1 cellular context compared by ENCODE assay signal in genomic region chr12:94230357-94230905, GRCh38.
A peak's percentile ranks its signal among the peaks of the same experiment; 100 is the strongest.
TF ChIP-seq lines count a peak whose summit lies in the region.

No MANE protein-coding gene starts in this region.

TF ChIP-seq in HepG2, 621 proteins besides CTCF, POLR2A, EP300 and RAD21 (continued from another document and continues in another):
- TF ChIP-seq FOXO4 (CRISPR knock-in tag; conservative IDR thresholded peaks at IDR 0.05) (no peak), FLYWCH1 (CRISPR knock-in tag; IDR thresholded peaks at IDR 0.05) (no peak), ZNF138 (CRISPR knock-in tag; IDR thresholded peaks at IDR 0.05; ENCODE audit: low read depth) (no peak), ZMAT3 (CRISPR knock-in tag; conservative IDR thresholded peaks at IDR 0.05) (no peak), KAT7 (CRISPR knock-in tag; IDR thresholded peaks at IDR 0.05; ENCODE audit: borderline replicate concordance) (no peak), KDM1A (CRISPR knock-in tag; IDR thresholded peaks at IDR 0.05) (0 out of 2 replicates have a peak, but pooled peaks have one; percentile 33), ZBTB26 (CRISPR knock-in tag; IDR thresholded peaks at IDR 0.05; ENCODE audit: borderline replicate concordance) (0 out of 2 replicates have a peak, but pooled peaks have one; percentile 73), HOXA3 (CRISPR knock-in tag; IDR thresholded peaks at IDR 0.05) (peak; percentile 75), ZBTB8A (CRISPR knock-in tag; IDR thresholded peaks at IDR 0.05; ENCODE audit: borderline replicate concordance, low read depth) (no peak), ZNF24 (IDR thresholded peaks at IDR 0.05) (no peak), MAFG (CRISPR knock-in tag; IDR thresholded peaks at IDR 0.05) (no peak), SRSF4 (IDR thresholded peaks at IDR 0.05; ENCODE audit: low read depth, low read length, poor library complexity, severe bottlenecking) (no peak), NR2F6 (IDR thresholded peaks at IDR 0.05) (peak; percentile 78), NR2F6 (CRISPR knock-in tag; IDR thresholded peaks at IDR 0.05) (peak; percentile 64; the same call in 1 of the 2 replicates), SP5 (CRISPR knock-in tag; IDR thresholded peaks at IDR 0.05; ENCODE audit: borderline replicate concordance, low read depth) (0 out of 2 replicates have a peak, but pooled peaks have one; percentile 54), YEATS4 (CRISPR knock-in tag; IDR thresholded peaks at IDR 0.05; ENCODE audit: borderline replicate concordance) (no peak), NFIB (CRISPR knock-in tag; IDR thresholded peaks at IDR 0.05; ENCODE audit: borderline replicate concordance) (no peak), NCOA1 (CRISPR knock-in tag; IDR thresholded peaks at IDR 0.05) (no peak), ZNF672 (CRISPR knock-in tag; IDR thresholded peaks at IDR 0.05) (no peak), ZBTB44 (CRISPR knock-in tag; IDR thresholded peaks at IDR 0.05) (no peak), PCBP2 (optimal IDR thresholded peaks at IDR 0.05; ENCODE audit: low read depth, low read length, poor library complexity, severe bottlenecking) (no peak), ZNF570 (CRISPR knock-in tag; IDR thresholded peaks at IDR 0.05; ENCODE audit: borderline replicate concordance) (no peak), MBNL3 (CRISPR knock-in tag; conservative IDR thresholded peaks at IDR 0.05) (no peak), KLF12 (CRISPR knock-in tag; IDR thresholded peaks at IDR 0.05; ENCODE audit: borderline replicate concordance) (no peak), ZNF263 (CRISPR knock-in tag; IDR thresholded peaks at IDR 0.05) (no peak), ZNF567 (CRISPR knock-in tag; IDR thresholded peaks at IDR 0.05; ENCODE audit: borderline replicate concordance) (no peak), KLF11 (CRISPR knock-in tag; IDR thresholded peaks at IDR 0.05) (no peak), RXRA (CRISPR knock-in tag; IDR thresholded peaks at IDR 0.05) (no peak; the same call in 1 of the 2 replicates), ZNF790 (CRISPR knock-in tag; IDR thresholded peaks at IDR 0.05; ENCODE audit: borderline replicate concordance) (no peak), UBTF (CRISPR knock-in tag; IDR thresholded peaks at IDR 0.05) (no peak), PPARG (CRISPR knock-in tag; conservative IDR thresholded peaks at IDR 0.05) (peak; percentile 46), CCAR2 (optimal IDR thresholded peaks at IDR 0.05; ENCODE audit: low read depth, low read length) (no peak), BRCA1 (CRISPR knock-in tag; IDR thresholded peaks at IDR 0.05) (no peak), ARNTL (CRISPR knock-in tag; IDR thresholded peaks at IDR 0.05) (no peak), CBX2 (IDR thresholded peaks at IDR 0.05; ENCODE audit: low read depth, low read length) (no peak), CBX2 (CRISPR knock-in tag; IDR thresholded peaks at IDR 0.05; ENCODE audit: low read depth) (no peak), ATRX (CRISPR knock-in tag; IDR thresholded peaks at IDR 0.05; ENCODE audit: borderline replicate concordance) (no peak), ZNF549 (CRISPR knock-in tag; IDR thresholded peaks at IDR 0.05) (no peak), ZSCAN22 (CRISPR knock-in tag; IDR thresholded peaks at IDR 0.05) (no peak), ZBTB20 (CRISPR knock-in tag; IDR thresholded peaks at IDR 0.05; ENCODE audit: borderline replicate concordance, low read depth) (no peak), KLF6 (CRISPR knock-in tag; IDR thresholded peaks at IDR 0.05) (no peak), DZIP1 (CRISPR knock-in tag; IDR thresholded peaks at IDR 0.05) (no peak), ZMYM4 (CRISPR knock-in tag; IDR thresholded peaks at IDR 0.05) (peak; percentile 54), RFX3 (CRISPR knock-in tag; IDR thresholded peaks at IDR 0.05) (no peak), ZNF563 (CRISPR knock-in tag; IDR thresholded peaks at IDR 0.05) (no peak), ZNF589 (CRISPR knock-in tag; conservative IDR thresholded peaks at IDR 0.05) (no peak)
- TF ChIP-seq, protein P1, sequence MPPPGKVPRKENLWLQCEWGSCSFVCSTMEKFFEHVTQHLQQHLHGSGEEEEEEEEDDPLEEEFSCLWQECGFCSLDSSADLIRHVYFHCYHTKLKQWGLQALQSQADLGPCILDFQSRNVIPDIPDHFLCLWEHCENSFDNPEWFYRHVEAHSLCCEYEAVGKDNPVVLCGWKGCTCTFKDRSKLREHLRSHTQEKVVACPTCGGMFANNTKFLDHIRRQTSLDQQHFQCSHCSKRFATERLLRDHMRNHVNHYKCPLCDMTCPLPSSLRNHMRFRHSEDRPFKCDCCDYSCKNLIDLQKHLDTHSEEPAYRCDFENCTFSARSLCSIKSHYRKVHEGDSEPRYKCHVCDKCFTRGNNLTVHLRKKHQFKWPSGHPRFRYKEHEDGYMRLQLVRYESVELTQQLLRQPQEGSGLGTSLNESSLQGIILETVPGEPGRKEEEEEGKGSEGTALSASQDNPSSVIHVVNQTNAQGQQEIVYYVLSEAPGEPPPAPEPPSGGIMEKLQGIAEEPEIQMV (CRISPR knock-in tag; IDR thresholded peaks at IDR 0.05; ENCODE audit: low read depth), result no peak
- TF ChIP-seq, protein P2, sequence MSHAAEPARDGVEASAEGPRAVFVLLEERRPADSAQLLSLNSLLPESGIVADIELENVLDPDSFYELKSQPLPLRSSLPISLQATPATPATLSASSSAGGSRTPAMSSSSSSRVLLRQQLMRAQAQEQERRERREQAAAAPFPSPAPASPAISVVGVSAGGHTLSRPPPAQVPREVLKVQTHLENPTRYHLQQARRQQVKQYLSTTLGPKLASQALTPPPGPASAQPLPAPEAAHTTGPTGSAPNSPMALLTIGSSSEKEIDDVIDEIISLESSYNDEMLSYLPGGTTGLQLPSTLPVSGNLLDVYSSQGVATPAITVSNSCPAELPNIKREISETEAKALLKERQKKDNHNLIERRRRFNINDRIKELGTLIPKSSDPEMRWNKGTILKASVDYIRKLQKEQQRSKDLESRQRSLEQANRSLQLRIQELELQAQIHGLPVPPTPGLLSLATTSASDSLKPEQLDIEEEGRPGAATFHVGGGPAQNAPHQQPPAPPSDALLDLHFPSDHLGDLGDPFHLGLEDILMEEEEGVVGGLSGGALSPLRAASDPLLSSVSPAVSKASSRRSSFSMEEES (CRISPR knock-in tag; IDR thresholded peaks at IDR 0.05), result peak; percentile 87
- TF ChIP-seq, protein P3, sequence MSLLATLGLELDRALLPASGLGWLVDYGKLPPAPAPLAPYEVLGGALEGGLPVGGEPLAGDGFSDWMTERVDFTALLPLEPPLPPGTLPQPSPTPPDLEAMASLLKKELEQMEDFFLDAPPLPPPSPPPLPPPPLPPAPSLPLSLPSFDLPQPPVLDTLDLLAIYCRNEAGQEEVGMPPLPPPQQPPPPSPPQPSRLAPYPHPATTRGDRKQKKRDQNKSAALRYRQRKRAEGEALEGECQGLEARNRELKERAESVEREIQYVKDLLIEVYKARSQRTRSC (CRISPR knock-in tag; IDR thresholded peaks at IDR 0.05; ENCODE audit: low read depth), result no peak
- TF ChIP-seq, protein P4, sequence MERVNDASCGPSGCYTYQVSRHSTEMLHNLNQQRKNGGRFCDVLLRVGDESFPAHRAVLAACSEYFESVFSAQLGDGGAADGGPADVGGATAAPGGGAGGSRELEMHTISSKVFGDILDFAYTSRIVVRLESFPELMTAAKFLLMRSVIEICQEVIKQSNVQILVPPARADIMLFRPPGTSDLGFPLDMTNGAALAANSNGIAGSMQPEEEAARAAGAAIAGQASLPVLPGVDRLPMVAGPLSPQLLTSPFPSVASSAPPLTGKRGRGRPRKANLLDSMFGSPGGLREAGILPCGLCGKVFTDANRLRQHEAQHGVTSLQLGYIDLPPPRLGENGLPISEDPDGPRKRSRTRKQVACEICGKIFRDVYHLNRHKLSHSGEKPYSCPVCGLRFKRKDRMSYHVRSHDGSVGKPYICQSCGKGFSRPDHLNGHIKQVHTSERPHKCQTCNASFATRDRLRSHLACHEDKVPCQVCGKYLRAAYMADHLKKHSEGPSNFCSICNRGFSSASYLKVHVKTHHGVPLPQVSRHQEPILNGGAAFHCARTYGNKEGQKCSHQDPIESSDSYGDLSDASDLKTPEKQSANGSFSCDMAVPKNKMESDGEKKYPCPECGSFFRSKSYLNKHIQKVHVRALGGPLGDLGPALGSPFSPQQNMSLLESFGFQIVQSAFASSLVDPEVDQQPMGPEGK (CRISPR knock-in tag; IDR thresholded peaks at IDR 0.05), result no peak
- TF ChIP-seq, protein P5, sequence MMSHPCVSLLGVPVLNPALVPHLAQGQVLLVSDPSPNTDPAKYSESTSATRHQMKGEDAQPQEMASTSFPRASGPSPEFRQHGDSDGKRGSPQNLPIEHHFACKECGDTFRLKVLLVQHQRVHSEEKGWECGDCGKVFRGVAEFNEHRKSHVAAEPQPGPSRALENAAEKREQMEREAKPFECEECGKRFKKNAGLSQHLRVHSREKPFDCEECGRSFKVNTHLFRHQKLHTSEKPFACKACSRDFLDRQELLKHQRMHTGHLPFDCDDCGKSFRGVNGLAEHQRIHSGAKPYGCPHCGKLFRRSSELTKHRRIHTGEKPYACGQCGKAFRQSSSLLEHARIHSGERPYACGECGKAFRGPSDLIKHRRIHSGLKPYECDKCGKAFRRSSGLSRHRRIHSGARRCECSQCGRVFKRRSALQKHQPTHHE (CRISPR knock-in tag; IDR thresholded peaks at IDR 0.05; ENCODE audit: borderline replicate concordance), result no peak
- TF ChIP-seq, protein P6, sequence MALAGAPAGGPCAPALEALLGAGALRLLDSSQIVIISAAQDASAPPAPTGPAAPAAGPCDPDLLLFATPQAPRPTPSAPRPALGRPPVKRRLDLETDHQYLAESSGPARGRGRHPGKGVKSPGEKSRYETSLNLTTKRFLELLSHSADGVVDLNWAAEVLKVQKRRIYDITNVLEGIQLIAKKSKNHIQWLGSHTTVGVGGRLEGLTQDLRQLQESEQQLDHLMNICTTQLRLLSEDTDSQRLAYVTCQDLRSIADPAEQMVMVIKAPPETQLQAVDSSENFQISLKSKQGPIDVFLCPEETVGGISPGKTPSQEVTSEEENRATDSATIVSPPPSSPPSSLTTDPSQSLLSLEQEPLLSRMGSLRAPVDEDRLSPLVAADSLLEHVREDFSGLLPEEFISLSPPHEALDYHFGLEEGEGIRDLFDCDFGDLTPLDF (CRISPR knock-in tag; IDR thresholded peaks at IDR 0.05), result no peak
